In the genomic region with DNA sequence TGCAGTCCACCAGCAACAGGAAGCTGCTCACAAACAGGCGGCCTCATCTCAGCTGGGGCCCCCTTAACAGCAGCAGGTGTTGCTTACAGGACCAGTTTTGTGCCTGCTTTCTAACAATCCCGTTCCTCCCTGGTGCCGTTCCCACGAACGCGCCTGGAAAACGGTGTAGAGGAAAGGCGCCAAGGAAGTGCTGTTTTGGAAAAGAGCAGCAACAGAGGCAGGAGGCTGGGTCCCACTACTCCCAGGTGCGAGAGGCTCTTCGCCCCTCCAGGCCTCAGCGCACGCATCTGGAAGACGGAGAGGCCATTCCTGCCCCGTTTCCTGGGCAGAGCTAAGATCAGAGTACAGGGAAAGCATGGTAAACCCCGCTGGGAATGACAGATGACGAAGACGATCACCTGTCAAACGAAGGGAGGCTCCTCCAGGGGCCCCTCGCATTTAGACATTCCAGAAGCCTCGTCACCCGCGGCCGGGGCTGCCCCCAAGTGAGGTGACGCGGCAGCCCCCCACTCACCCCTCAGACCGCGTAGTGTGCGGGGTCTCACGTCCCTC, we compare ENCODE assay signal across 8 cellular contexts. TPM values are rescaled to one million over a fixed set of nuclear protein-coding genes. Genes with fewer than 3 reads are reported as not detected.
DNase-seq lines count a peak whose midpoint lies in the region; ATAC-seq and TF ChIP-seq lines count a peak whose summit lies in the region.

No MANE protein-coding gene starts in this region.

- no peak for TF ChIP-seq CTCF in neural progenitor cell (IDR thresholded peaks at IDR 0.05)

- H3K9me3 ChIP-seq in neural progenitor cell (ENCODE audit: low read depth), result no peaks in the 10 kb centered on the region

- H3K27me3 ChIP-seq in neural progenitor cell, result peaks cover 29% of the 10 kb centered on the region

- H3K4me3 ChIP-seq in neural progenitor cell, result peak overlapping the region; percentile 84

- DNase-seq in DMS53 (lab: John Stamatoyannopoulos, UW) (peak; percentile 63), NCI-H1092 treated with DMSO at 0.1 percent for 48 hours (lab: John Stamatoyannopoulos, UW) (peak; percentile 46), foreskin melanocyte (peak; percentile 6), neural progenitor cell (ENCODE audit: low spot score) (peak; percentile 73), ecto neural progenitor cell (ENCODE audit: low spot score) (no peak), NCI-H2107 (lab: John Stamatoyannopoulos, UW) (no peak)
- no peak for DNase-seq in activated T-helper 1 cell treated with anti-CD3 and anti-CD28 coated beads, Interleukin-12 subunit alpha, Interleukin-12 subunit beta, Interleukin-2, Interleukin-4 antibody, amounts not matched to agents 30 ng/mL and 10 ng/mL and 1 ng/mL, durations not matched to agents 14 hours and 24 hours and 36 hours (ENCODE audit: low spot score)

- peak overlapping the region; percentile 33 for H3K9ac ChIP-seq in neural progenitor cell

- peaks cover 4% of the 10 kb centered on the region for H3K27me3 Mint-ChIP-seq in activated T-helper 1 cell treated with anti-CD3 and anti-CD28 coated beads, Interleukin-12 subunit alpha, Interleukin-12 subunit beta, Interleukin-2, Interleukin-4 antibody, amounts not matched to agents 30 ng/mL and 10 ng/mL and 1 ng/mL, durations not matched to agents 14 hours and 24 hours and 36 hours (ENCODE audit: insufficient read depth)
- peaks cover 4% of the 10 kb centered on the region for H3K27me3 Mint-ChIP-seq in neural progenitor cell (ENCODE audit: insufficient read depth, low read depth)

- H3K79me2 ChIP-seq in neural progenitor cell (ENCODE audit: low read depth), result peaks cover 6% of the 10 kb centered on the region

- no peaks in the 10 kb centered on the region for H3K36me3 Mint-ChIP-seq in activated T-helper 1 cell treated with anti-CD3 and anti-CD28 coated beads, Interleukin-12 subunit alpha, Interleukin-12 subunit beta, Interleukin-2, Interleukin-4 antibody, amounts not matched to agents 30 ng/mL and 10 ng/mL and 1 ng/mL, durations not matched to agents 14 hours and 24 hours and 36 hours (ENCODE audit: low read depth)
- peaks cover 3% of the 10 kb centered on the region for H3K36me3 Mint-ChIP-seq in neural progenitor cell

- H4K20me1 ChIP-seq in neural progenitor cell (ENCODE audit: low read depth), result no peaks in the 10 kb centered on the region

- peak overlapping the region; percentile 93 for H3K27ac Mint-ChIP-seq in activated T-helper 1 cell treated with anti-CD3 and anti-CD28 coated beads, Interleukin-12 subunit alpha, Interleukin-12 subunit beta, Interleukin-2, Interleukin-4 antibody, amounts not matched to agents 30 ng/mL and 10 ng/mL and 1 ng/mL, durations not matched to agents 14 hours and 24 hours and 36 hours
- H3K27ac Mint-ChIP-seq in neural progenitor cell, result peak overlapping the region; percentile 46

- H3F3A ChIP-seq in neural progenitor cell (ENCODE audit: low read depth), result peaks cover 22% of the 10 kb centered on the region

- ATAC-seq in GM21619 (IDR thresholded peaks at IDR 0.05; ENCODE audit: unreplicated experiment), result peak; percentile 6

- peak overlapping the region; percentile 87 for H2AFZ ChIP-seq in neural progenitor cell (replicated peaks)

- H3K9me3 Mint-ChIP-seq in activated T-helper 1 cell treated with anti-CD3 and anti-CD28 coated beads, Interleukin-12 subunit alpha, Interleukin-12 subunit beta, Interleukin-2, Interleukin-4 antibody, amounts not matched to agents 30 ng/mL and 10 ng/mL and 1 ng/mL, durations not matched to agents 14 hours and 24 hours and 36 hours, result no peaks in the 10 kb centered on the region
- peaks cover 7% of the 10 kb centered on the region for H3K9me3 Mint-ChIP-seq in neural progenitor cell

- H3K4me1 ChIP-seq in neural progenitor cell, result peaks cover 10% of the 10 kb centered on the region

- intact Hi-C loops in activated T-helper 1 cell treated with anti-CD3 and anti-CD28 coated beads, Interleukin-12 subunit alpha, Interleukin-12 subunit beta, Interleukin-2, Interleukin-4 antibody, amounts not matched to agents 30 ng/mL and 10 ng/mL and 1 ng/mL, durations not matched to agents 14 hours and 24 hours and 36 hours (cut with micrococcal nuclease), result loop anchor here (1.0 to 5.0 kb wide), 4 partner anchors 27 to 516 kb away; a partner anchor contains a TSS

- H3K4me2 ChIP-seq in neural progenitor cell, result peak overlapping the region; percentile 87

- H3K4me1 Mint-ChIP-seq in activated T-helper 1 cell treated with anti-CD3 and anti-CD28 coated beads, Interleukin-12 subunit alpha, Interleukin-12 subunit beta, Interleukin-2, Interleukin-4 antibody, amounts not matched to agents 30 ng/mL and 10 ng/mL and 1 ng/mL, durations not matched to agents 14 hours and 24 hours and 36 hours (ENCODE audit: low read depth), result peaks cover 36% of the 10 kb centered on the region
- H3K4me1 Mint-ChIP-seq in neural progenitor cell, result peaks cover 21% of the 10 kb centered on the region

- no peaks in the 10 kb centered on the region for H3K36me3 ChIP-seq in neural progenitor cell

- no peak overlapping the region for H3K27ac ChIP-seq in neural progenitor cell

- peak overlapping the region; percentile 91 for H3K4me3 Mint-ChIP-seq in activated T-helper 1 cell treated with anti-CD3 and anti-CD28 coated beads, Interleukin-12 subunit alpha, Interleukin-12 subunit beta, Interleukin-2, Interleukin-4 antibody, amounts not matched to agents 30 ng/mL and 10 ng/mL and 1 ng/mL, durations not matched to agents 14 hours and 24 hours and 36 hours
- peak overlapping the region; percentile 94 for H3K4me3 Mint-ChIP-seq in neural progenitor cell

RNA-seq across cellular contexts. Expression of a gene that starts 0.6 kb away (rescaled TPM):
- total RNA-seq in activated T-helper 1 cell treated with anti-CD3 and anti-CD28 coated beads, Interleukin-12 subunit alpha, Interleukin-12 subunit beta, Interleukin-2, Interleukin-4 antibody, amounts not matched to agents 30 ng/mL and 10 ng/mL and 1 ng/mL, durations not matched to agents 14 hours and 24 hours and 36 hours, result 21.5 and 23.5 TPM in 2 replicates
- 15.0 and 20.4 TPM in 2 replicates for total RNA-seq in neural progenitor cell (ENCODE audit: low replicate concordance)

RNA-seq across cellular contexts. Expression of a gene that starts 27.0 kb away (rescaled TPM):
- 39.9 and 42.2 TPM in 2 replicates for total RNA-seq in activated T-helper 1 cell treated with anti-CD3 and anti-CD28 coated beads, Interleukin-12 subunit alpha, Interleukin-12 subunit beta, Interleukin-2, Interleukin-4 antibody, amounts not matched to agents 30 ng/mL and 10 ng/mL and 1 ng/mL, durations not matched to agents 14 hours and 24 hours and 36 hours
- total RNA-seq in neural progenitor cell (ENCODE audit: low replicate concordance), result 358 and 645 TPM in 2 replicates

Comparison
In these comparisons a context has a peak if more than half of its experiments do, and no peak if none do; other contexts are left out.
1. DNase-seq: peak in DMS53 (single experiment), NCI-H1092 treated with DMSO at 0.1 percent for 48 hours (single experiment), foreskin melanocyte (single experiment) and neural progenitor cell (single experiment); none in activated T-helper 1 cell treated with anti-CD3 and anti-CD28 coated beads, Interleukin-12 subunit alpha, Interleukin-12 subunit beta, Interleukin-2, Interleukin-4 antibody, amounts not matched to agents 30 ng/mL and 10 ng/mL and 1 ng/mL, durations not matched to agents 14 hours and 24 hours and 36 hours (single experiment), ecto neural progenitor cell (single experiment) and NCI-H2107 (single experiment).